Comparison of ENCODE assay signal across 11 cellular contexts in genomic region chr7:94621120-94621519, GRCh38. TPM values are rescaled to one million over a fixed set of nuclear protein-coding genes. Genes with fewer than 3 reads are reported as not detected.
A peak's percentile ranks its signal among the peaks of the same experiment; 100 is the strongest.
DNase-seq lines count a peak whose midpoint lies in the region; ATAC-seq and TF ChIP-seq lines count a peak whose summit lies in the region.
"Had no signal": no experiment of that assay in that cellular context is flagged by ENCODE, and none has a peak within 500 bp of the region (broad histone marks: within the 10 kb centered on the region; RNA-seq: fewer than 3 reads in every experiment).

No MANE protein-coding gene starts in this region.

- H3K27ac Mint-ChIP-seq in nephron: peak overlapping the region; percentile 30 to 57 (median 53)

- no peak for DNase-seq in SJCRH30
- no peak for DNase-seq in activated CD4-positive, alpha-beta T cell treated with anti-CD3 and anti-CD28 coated beads, Interleukin-2, amount 50 U/mL, for 48 hours
- no peak for DNase-seq in GM19240 (ENCODE audit: insufficient read length, low spot score)
- DNase-seq in NCI-H748 treated with DMSO at 0.1 percent for 48 hours (lab: John Stamatoyannopoulos, UW): no peak
- DNase-seq in HCEC 1CT: no peak
- DNase-seq: NCI-H2171 had no signal

- peaks cover 2% of the 10 kb centered on the region; the same call in 1 of the 2 replicates for H3K36me3 ChIP-seq in SJCRH30
- H3K36me3 ChIP-seq: left lung had no signal

- no peaks in the 10 kb centered on the region for H3K9me3 Mint-ChIP-seq in nephron

- no peak overlapping the region for H3K4me3 Mint-ChIP-seq in nephron

- H3K27ac ChIP-seq in SJCRH30: peak overlapping the region; percentile 66
- H3K27ac ChIP-seq: left lung, SK-N-MC had no signal

- H3K4me1 Mint-ChIP-seq in nephron: peaks cover 32% of the 10 kb centered on the region

- no peak for TF ChIP-seq CTCF in nephron (IDR thresholded peaks at IDR 0.05; ENCODE audit: unreplicated experiment in 3 of 3)

- no peaks in the 10 kb centered on the region for H3K27me3 ChIP-seq in SJCRH30
- H3K27me3 ChIP-seq: left lung had no signal

- no peak overlapping the region for H3K4me3 ChIP-seq in SJCRH30
- H3K4me3 ChIP-seq: left lung, SK-N-MC had no signal

- H3K36me3 Mint-ChIP-seq in nephron (ENCODE audit: low read depth): peaks cover 26% of the 10 kb centered on the region

- H3K27me3 Mint-ChIP-seq in nephron (ENCODE audit: low read depth): no peaks in the 10 kb centered on the region

- ATAC-seq in GM18873 (IDR thresholded peaks at IDR 0.05; ENCODE audit: low FRiP score, unreplicated experiment) (peak; percentile 0), HG02678 (IDR thresholded peaks at IDR 0.05; ENCODE audit: unreplicated experiment) (peak; percentile 0)

- peaks cover 19% of the 10 kb centered on the region for H3K4me1 ChIP-seq in SJCRH30

- H3K9me3 ChIP-seq in SJCRH30 (replicated peaks): no peaks in the 10 kb centered on the region
- H3K9me3 ChIP-seq: left lung had no signal

RNA-seq across cellular contexts. Expression of gene SGCE, which starts 34.8 kb away (rescaled TPM):
- total RNA-seq in SJCRH30 (2014; rRNA removed; shearing (Covaris generic)): 52.5 and 55.2 TPM in 2 replicates
